Comparison of ENCODE assay signal across 1 cellular context in the genomic region with DNA sequence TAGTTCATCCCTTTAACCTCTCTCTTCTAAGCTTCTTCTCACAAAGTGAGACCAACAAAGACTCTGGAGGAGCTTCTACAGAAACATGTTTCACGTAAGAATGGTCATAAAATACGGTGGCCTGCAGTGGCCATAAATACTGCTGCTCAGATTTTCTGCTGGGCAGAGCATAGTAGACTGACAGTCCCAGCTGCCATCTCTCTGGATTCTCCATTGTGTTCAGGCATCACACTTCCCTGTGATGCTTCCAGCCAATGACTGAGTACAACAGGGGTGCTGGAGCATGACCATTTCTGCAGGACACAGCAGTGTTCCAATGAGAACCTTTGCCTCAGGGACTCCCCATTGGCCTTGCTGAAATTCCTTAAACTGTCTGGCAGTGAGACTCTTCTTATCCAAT.
TF ChIP-seq lines count a peak whose summit lies in the region.

No MANE protein-coding gene starts in this region.

TF ChIP-seq in IMR-90, 13 proteins besides CTCF, POLR2A, EP300 and RAD21:
- TF ChIP-seq BHLHE40 (IDR thresholded peaks at IDR 0.05; ENCODE audit: low read depth, low read length): no peak
- no peak for TF ChIP-seq RCOR1 (IDR thresholded peaks at IDR 0.05; ENCODE audit: insufficient replicate concordance, low read length)
- TF ChIP-seq, protein P1, sequence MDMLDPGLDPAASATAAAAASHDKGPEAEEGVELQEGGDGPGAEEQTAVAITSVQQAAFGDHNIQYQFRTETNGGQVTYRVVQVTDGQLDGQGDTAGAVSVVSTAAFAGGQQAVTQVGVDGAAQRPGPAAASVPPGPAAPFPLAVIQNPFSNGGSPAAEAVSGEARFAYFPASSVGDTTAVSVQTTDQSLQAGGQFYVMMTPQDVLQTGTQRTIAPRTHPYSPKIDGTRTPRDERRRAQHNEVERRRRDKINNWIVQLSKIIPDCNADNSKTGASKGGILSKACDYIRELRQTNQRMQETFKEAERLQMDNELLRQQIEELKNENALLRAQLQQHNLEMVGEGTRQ (IDR thresholded peaks at IDR 0.05; ENCODE audit: low read depth, low read length): no peak
- no peak for TF ChIP-seq MAFK (IDR thresholded peaks at IDR 0.05; ENCODE audit: low read depth, low read length)
- TF ChIP-seq SMC3 (IDR thresholded peaks at IDR 0.05; ENCODE audit: low read depth, low read length): no peak
- TF ChIP-seq CEBPB (IDR thresholded peaks at IDR 0.05; ENCODE audit: low read depth, low read length): no peak
- no peak for TF ChIP-seq FOS (IDR thresholded peaks at IDR 0.05; ENCODE audit: low read depth, low read length)
- TF ChIP-seq MXI1 (IDR thresholded peaks at IDR 0.05; ENCODE audit: borderline replicate concordance, low read depth, low read length): no peak
- no peak for TF ChIP-seq MAZ (IDR thresholded peaks at IDR 0.05; ENCODE audit: borderline replicate concordance, low read depth, low read length)
- TF ChIP-seq, protein P2, sequence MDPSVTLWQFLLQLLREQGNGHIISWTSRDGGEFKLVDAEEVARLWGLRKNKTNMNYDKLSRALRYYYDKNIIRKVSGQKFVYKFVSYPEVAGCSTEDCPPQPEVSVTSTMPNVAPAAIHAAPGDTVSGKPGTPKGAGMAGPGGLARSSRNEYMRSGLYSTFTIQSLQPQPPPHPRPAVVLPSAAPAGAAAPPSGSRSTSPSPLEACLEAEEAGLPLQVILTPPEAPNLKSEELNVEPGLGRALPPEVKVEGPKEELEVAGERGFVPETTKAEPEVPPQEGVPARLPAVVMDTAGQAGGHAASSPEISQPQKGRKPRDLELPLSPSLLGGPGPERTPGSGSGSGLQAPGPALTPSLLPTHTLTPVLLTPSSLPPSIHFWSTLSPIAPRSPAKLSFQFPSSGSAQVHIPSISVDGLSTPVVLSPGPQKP (IDR thresholded peaks at IDR 0.05; ENCODE audit: borderline replicate concordance, low read depth, low read length): no peak
- TF ChIP-seq RFX5 (IDR thresholded peaks at IDR 0.05; ENCODE audit: low read depth, low read length): no peak
